Comparison of ENCODE assay signal across 30 cellular contexts in the genomic region with DNA sequence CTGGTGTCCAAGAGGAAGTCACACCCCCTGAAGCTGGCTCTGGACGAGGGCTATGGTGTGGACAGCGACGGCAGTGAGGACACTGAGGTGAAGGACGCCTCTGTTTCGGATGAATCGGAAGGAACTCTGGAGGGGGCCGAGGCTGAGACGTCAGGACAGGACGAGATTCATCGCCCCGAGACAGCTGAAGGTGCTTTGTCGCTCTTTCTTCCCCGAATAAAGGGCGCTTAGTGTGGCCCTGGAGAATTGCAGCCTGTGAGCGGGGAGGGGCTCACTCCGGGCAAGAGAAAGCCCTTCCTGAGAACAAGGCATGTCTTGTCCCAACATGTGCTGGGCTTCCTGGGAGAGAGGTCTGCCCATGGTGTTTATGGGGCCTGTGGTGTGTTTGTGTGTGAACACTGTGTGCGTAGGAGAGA. TPM values are rescaled to one million over a fixed set of nuclear protein-coding genes. Genes with fewer than 3 reads are reported as not detected.
DNase-seq lines count a peak whose midpoint lies in the region; ATAC-seq and TF ChIP-seq lines count a peak whose summit lies in the region.
"Had no signal": no experiment of that assay in that cellular context is flagged by ENCODE, and none has a peak within 500 bp of the region (broad histone marks: within the 10 kb centered on the region; RNA-seq: fewer than 3 reads in every experiment).

No MANE protein-coding gene starts in this region.

- no peak overlapping the region for H2BK20ac ChIP-seq in H9 (ENCODE audit: low read depth, low read length, poor library complexity, severe bottlenecking)

- peaks cover 2% of the 10 kb centered on the region for H3K23me2 ChIP-seq in H9 (ENCODE audit: insufficient read length, low read depth, low read length, poor library complexity, severe bottlenecking)

- peak overlapping the region; percentile 35 for H3K18ac ChIP-seq in H9 (ENCODE audit: insufficient read length, low read depth, low read length)

- H3K9me3 Mint-ChIP-seq in H9, result peaks cover 12 to 13% of the 10 kb centered on the region in 2 experiments
- H3K9me3 Mint-ChIP-seq in activated naive CD4-positive, alpha-beta T cell treated with anti-CD3 and anti-CD28 coated beads, Interleukin-2, amount 10 ng/mL, durations not matched to agents 7 days and 5 days, result peaks cover 3% of the 10 kb centered on the region
- H3K9me3 Mint-ChIP-seq: activated naive CD8-positive, alpha-beta T cell treated with anti-CD3 and anti-CD28 coated beads, Interleukin-2, amount 50 U/mL, for 24 hours; activated T-cell treated with anti-CD3 and anti-CD28 coated beads, Interleukin-2, amount 50 U/mL, for 4 hours had no signal

- ATAC-seq in GM19035 (IDR thresholded peaks at IDR 0.05; ENCODE audit: unreplicated experiment), result no peak
- no peak for ATAC-seq in GM18502 (IDR thresholded peaks at IDR 0.05; ENCODE audit: poor library complexity, unreplicated experiment)
- ATAC-seq: activated naive CD8-positive, alpha-beta T cell treated with anti-CD3 and anti-CD28 coated beads, Interleukin-2, amount 50 U/mL, for 24 hours; activated T-cell treated with anti-CD3 and anti-CD28 coated beads, Interleukin-2, amount 50 U/mL, for 4 hours; body of pancreas; heart left ventricle; upper lobe of right lung had no signal

- H3K27ac ChIP-seq in H9 (ENCODE audit: insufficient read length, low read depth, low read length), result no peak overlapping the region
- H3K27ac ChIP-seq: body of pancreas, heart left ventricle, upper lobe of right lung had no signal

- no peaks in the 10 kb centered on the region for H3K79me1 ChIP-seq in H9 (ENCODE audit: insufficient read depth, low read depth, low read length, poor library complexity, severe bottlenecking)

- CTCF ChIA-PET in activated naive CD4-positive, alpha-beta T cell treated with anti-CD3 and anti-CD28 coated beads, Interleukin-2, amount 10 ng/mL, durations not matched to agents 7 days and 5 days (lab: Charles Lee), result no interaction called here

- no peak overlapping the region for H3K4me3 Mint-ChIP-seq in H9
- H3K4me3 Mint-ChIP-seq in activated naive CD4-positive, alpha-beta T cell treated with anti-CD3 and anti-CD28 coated beads, Interleukin-2, amount 10 ng/mL, durations not matched to agents 7 days and 5 days, result no peak overlapping the region
- H3K4me3 Mint-ChIP-seq: activated naive CD8-positive, alpha-beta T cell treated with anti-CD3 and anti-CD28 coated beads, Interleukin-2, amount 50 U/mL, for 24 hours; activated T-cell treated with anti-CD3 and anti-CD28 coated beads, Interleukin-2, amount 50 U/mL, for 4 hours had no signal

- no peak overlapping the region for H4K91ac ChIP-seq in H9 (ENCODE audit: insufficient read length, low read depth, low read length)

- H3K4me1 ChIP-seq in H9 (ENCODE audit: insufficient read depth, low read length), result no peaks in the 10 kb centered on the region
- H3K4me1 ChIP-seq: body of pancreas, Caco-2, heart left ventricle, upper lobe of right lung had no signal

- no peak overlapping the region for H3K56ac ChIP-seq in H9 (ENCODE audit: insufficient read length, low read depth, low read length)

- H3K36me3 Mint-ChIP-seq in H9 (ENCODE audit: insufficient read depth in 1 of 3, low read depth in 3 of 3), result peaks cover 8 to 16% (median 9%) of the 10 kb centered on the region in 3 experiments; a peak in 6 of 7 replicates
- H3K36me3 Mint-ChIP-seq in activated naive CD4-positive, alpha-beta T cell treated with anti-CD3 and anti-CD28 coated beads, Interleukin-2, amount 10 ng/mL, durations not matched to agents 7 days and 5 days, result peaks cover 2% of the 10 kb centered on the region

- H2BK15ac ChIP-seq in H9 (ENCODE audit: low read depth, low read length), result no peak overlapping the region

- no peak for TF ChIP-seq CTCF in H9 (conservative IDR thresholded peaks at IDR 0.05)

- H3K79me2 ChIP-seq in H9 (ENCODE audit: insufficient read depth, low read length), result no peaks in the 10 kb centered on the region

- H3K14ac ChIP-seq in H9 (ENCODE audit: insufficient read depth, low read length), result peak overlapping the region; percentile 2; the same call in 1 of the 2 replicates

- no peak overlapping the region for H3K23ac ChIP-seq in H9 (ENCODE audit: insufficient read length, low read depth, low read length)

- H3K9ac ChIP-seq in H9 (ENCODE audit: extremely low read depth, insufficient read length, low read length), result no peak overlapping the region

- H3K27me3 Mint-ChIP-seq in H9 (ENCODE audit: low read depth), result peaks cover 14% of the 10 kb centered on the region
- H3K27me3 Mint-ChIP-seq in activated naive CD4-positive, alpha-beta T cell treated with anti-CD3 and anti-CD28 coated beads, Interleukin-2, amount 10 ng/mL, durations not matched to agents 7 days and 5 days, result no peaks in the 10 kb centered on the region
- H3K27me3 Mint-ChIP-seq: activated naive CD8-positive, alpha-beta T cell treated with anti-CD3 and anti-CD28 coated beads, Interleukin-2, amount 50 U/mL, for 24 hours had no signal

- DNase-seq in H9, result no peak
- DNase-seq in amygdala (lab: John Stamatoyannopoulos, UW), result peak in 33 of 56 donors; percentile 12 to 82 (median 33)
- peak; percentile 58 for DNase-seq in globus pallidus (ENCODE audit: low spot score)
- peak; percentile 13 for DNase-seq in occipital lobe (lab: John Stamatoyannopoulos, UW)
- DNase-seq in DMS 273 (lab: John Stamatoyannopoulos, UW; ENCODE audit: unreplicated experiment), result no peak
- DNase-seq in activated naive CD4-positive, alpha-beta T cell treated with anti-CD3 and anti-CD28 coated beads, Interleukin-2, amount 10 ng/mL, durations not matched to agents 7 days and 5 days, result no peak
- DNase-seq: activated CD4-positive, alpha-beta T cell treated with anti-CD3 and anti-CD28 coated beads for 48 hours; activated gamma-delta T cell treated with Interleukin-2 at 50 U/mL for 16 hours; activated naive CD8-positive, alpha-beta T cell treated with anti-CD3 and anti-CD28 coated beads, Interleukin-2, amount 50 U/mL, for 24 hours; activated T-cell treated with anti-CD3 and anti-CD28 coated beads, Interleukin-2, amount 50 U/mL, for 4 hours; body of pancreas; Caco-2; DMS79; GDM1; mesenchymal stem cell; NCI-H1436; NCI-H2107; NCI-H82; retina; small intestine; stimulated activated CD4-positive, alpha-beta T cell treated with anti-CD3 and anti-CD28 coated beads, Interleukin-1b, Interleukin-23, amount 100 ng/mL, for 48 hours; upper lobe of right lung had no signal

- no peak overlapping the region for H4K5ac ChIP-seq in H9 (ENCODE audit: insufficient read length, low read depth, low read length)

- no peak overlapping the region for H2AK5ac ChIP-seq in H9 (ENCODE audit: insufficient read length, low read length)

- H2BK5ac ChIP-seq in H9 (ENCODE audit: insufficient read length, low read length), result no peak overlapping the region

- no peaks in the 10 kb centered on the region for H3K27me3 ChIP-seq in H9 (ENCODE audit: insufficient read depth, low read length)
- H3K27me3 ChIP-seq: body of pancreas had no signal

- no peak overlapping the region for H3K4ac ChIP-seq in H9 (ENCODE audit: low read depth, low read length)

- no peak overlapping the region for H2BK120ac ChIP-seq in H9 (ENCODE audit: low read depth, low read length, poor library complexity, severe bottlenecking)

- H3K4me1 Mint-ChIP-seq in H9, result peaks cover 0 to 6% of the 10 kb centered on the region in 2 experiments
- no peaks in the 10 kb centered on the region for H3K4me1 Mint-ChIP-seq in activated naive CD4-positive, alpha-beta T cell treated with anti-CD3 and anti-CD28 coated beads, Interleukin-2, amount 10 ng/mL, durations not matched to agents 7 days and 5 days
- H3K4me1 Mint-ChIP-seq: activated naive CD8-positive, alpha-beta T cell treated with anti-CD3 and anti-CD28 coated beads, Interleukin-2, amount 50 U/mL, for 24 hours had no signal

- no peak overlapping the region for H2AFZ ChIP-seq in H9 (ENCODE audit: low read length)

- no peak overlapping the region for H3K4me2 ChIP-seq in H9 (ENCODE audit: insufficient read depth, insufficient read length, low read length)

- H4K20me1 ChIP-seq in H9 (ENCODE audit: control insufficient read depth, insufficient read depth, insufficient read length), result peaks cover 2% of the 10 kb centered on the region

- H3K27ac Mint-ChIP-seq in H9, result peak overlapping the region in 2 of 3 experiments; percentile 12 to 36; a peak in 2 of 7 replicates
- H3K27ac Mint-ChIP-seq in activated naive CD4-positive, alpha-beta T cell treated with anti-CD3 and anti-CD28 coated beads, Interleukin-2, amount 10 ng/mL, durations not matched to agents 7 days and 5 days, result no peak overlapping the region
- H3K27ac Mint-ChIP-seq: activated naive CD8-positive, alpha-beta T cell treated with anti-CD3 and anti-CD28 coated beads, Interleukin-2, amount 50 U/mL, for 24 hours had no signal

- no peak overlapping the region for H2BK12ac ChIP-seq in H9 (ENCODE audit: insufficient read length, low read depth, low read length)

- no peak overlapping the region for H4K8ac ChIP-seq in H9 (replicated peaks; ENCODE audit: insufficient read length, low read depth, low read length)

- no CpG with 5 or more reads among the region's 17 CpGs for WGBS in H9 (ENCODE audit: extremely low coverage, insufficient read length, low lambda C conversion rate)

- H3K9me3 ChIP-seq in H9 (ENCODE audit: control insufficient read depth, low read depth, low read length), result no peaks in the 10 kb centered on the region
- H3K9me3 ChIP-seq: body of pancreas, Caco-2, heart left ventricle, upper lobe of right lung had no signal

- no peak overlapping the region for H3T11ph ChIP-seq in H9 (ENCODE audit: low read length)

RNA-seq across cellular contexts. Expression of gene MYT1, which starts 41.4 kb away (rescaled TPM):
- total RNA-seq in H9 (2021) (0.68 and 0.79 TPM in 2 replicates), occipital lobe (5.9 TPM)
- total RNA-seq: activated CD8-positive, alpha-beta memory T cell treated with anti-CD3 and anti-CD28 coated beads for 36 hours; activated T-cell treated with anti-CD3 and anti-CD28 coated beads, Interleukin-2, amount 50 U/mL, for 4 hours; chondrocyte; myocyte; subcutaneous adipose tissue; T-helper 2 cell treated with Interferon-gamma antibody and Interleukin-4, amounts not matched to agents 100 ng/mL and 5 ng/mL, for 36 hours had no signal

RNA-seq across cellular contexts. Expression of gene PCMTD2, which starts 49.9 kb away (rescaled TPM):
- total RNA-seq in H9 (2021) (52.0 and 52.7 TPM in 2 replicates), occipital lobe (129 TPM)

Comparison
In these comparisons a context has a peak if more than half of its experiments do, and no peak if none do; other contexts are left out.
1. DNase-seq: peak in amygdala (33 of 56), globus pallidus (single experiment) and occipital lobe (single experiment); none in H9 (single experiment), DMS 273 (single experiment) and activated naive CD4-positive, alpha-beta T cell treated with anti-CD3 and anti-CD28 coated beads, Interleukin-2, amount 10 ng/mL, durations not matched to agents 7 days and 5 days (single experiment).